Comparison of ENCODE assay signal across 26 cellular contexts in the genomic region with DNA sequence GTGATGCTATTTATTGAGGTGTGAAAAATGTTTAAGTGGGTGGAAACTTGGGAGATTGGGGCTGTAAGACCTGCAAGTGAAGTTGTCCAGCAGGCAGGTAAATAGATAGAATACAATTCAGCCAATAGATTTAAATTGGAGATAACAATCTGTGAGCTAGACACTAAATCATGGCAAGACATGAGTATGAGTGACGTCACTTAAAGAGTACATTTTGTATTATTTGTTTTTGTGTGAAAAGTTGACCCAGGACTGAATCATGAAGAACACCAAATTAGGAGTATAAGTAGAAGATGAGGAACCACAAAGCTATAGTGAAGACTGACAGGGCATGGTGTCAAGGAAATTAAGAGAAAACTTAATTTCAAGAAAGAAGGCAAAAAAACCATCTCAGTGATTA.
"Had no signal": no experiment of that assay in that cellular context is flagged by ENCODE, and none has a peak within 500 bp of the region (broad histone marks: within the 10 kb centered on the region; RNA-seq: fewer than 3 reads in every experiment).

No MANE protein-coding gene starts in this region.

- H3K36me3 ChIP-seq: left lung, lower lobe of right lung, ovary, right atrium auricular region, tibial nerve, vagina had no signal

- H3K27me3 Mint-ChIP-seq: memory B cell; naive thymus-derived CD4-positive, alpha-beta T cell; natural killer cell treated with Interleukin-12 subunit alpha and Interleukin-12 subunit beta and Interleukin-15 and Interleukin-18, amount 100 ng/mL, for 72 hours; progenitor cell of endocrine pancreas; stimulated activated naive CD8-positive, alpha-beta T cell treated with anti-CD3 and anti-CD28 coated beads, Interleukin-15, amount 100 ng/mL, for 72 hours; type B pancreatic cell had no signal

- H3K4me3 Mint-ChIP-seq: memory B cell; naive thymus-derived CD4-positive, alpha-beta T cell; natural killer cell treated with Interleukin-12 subunit alpha and Interleukin-12 subunit beta and Interleukin-15 and Interleukin-18, amount 100 ng/mL, for 72 hours; stimulated activated effector memory CD8-positive, alpha-beta T cell treated with anti-CD3 and anti-CD28 coated beads, Interleukin-12 subunit alpha, Interleukin-12 subunit beta, amount 100 ng/mL, for 72 hours; stimulated activated naive CD8-positive, alpha-beta T cell treated with anti-CD3 and anti-CD28 coated beads, Interleukin-15, amount 100 ng/mL, for 72 hours; type B pancreatic cell had no signal

- H3K27ac ChIP-seq: left lung, lower lobe of right lung, ovary, right atrium auricular region, skin epidermis, tibial nerve, vagina had no signal

- DNase-seq: hippocampal formation; kidney; left colon; left lung; lower lobe of right lung; midbrain; mucosa of descending colon; naive thymus-derived CD4-positive, alpha-beta T cell; ovary; stimulated activated CD4-positive, alpha-beta T cell treated with anti-CD3 and anti-CD28 coated beads, Interleukin-12 subunit alpha, Interleukin-12 subunit beta, amount 100 ng/mL, for 4 hours; stimulated activated CD4-positive, alpha-beta T cell treated with anti-CD3 and anti-CD28 coated beads, Interleukin-15, amount 100 ng/mL, for 24 hours; stimulated activated CD4-positive, alpha-beta T cell treated with anti-CD3 and anti-CD28 coated beads, Interleukin-2, amount 100 ng/mL, for 24 hours; stimulated activated CD4-positive, alpha-beta T cell treated with anti-CD3 and anti-CD28 coated beads, Interleukin-4, amount 100 ng/mL, for 24 hours; stimulated activated naive CD4-positive, alpha-beta T cell treated with Interleukin-2 at 50 U/mL for 16 hours; stimulated activated naive CD8-positive, alpha-beta T cell treated with anti-CD3 and anti-CD28 coated beads, Interleukin-15, amount 100 ng/mL, for 72 hours; substantia nigra had no signal

- H3K27ac Mint-ChIP-seq: memory B cell; naive thymus-derived CD4-positive, alpha-beta T cell; natural killer cell treated with Interleukin-12 subunit alpha and Interleukin-12 subunit beta and Interleukin-15 and Interleukin-18, amount 100 ng/mL, for 72 hours; progenitor cell of endocrine pancreas; stimulated activated effector memory CD8-positive, alpha-beta T cell treated with anti-CD3 and anti-CD28 coated beads, Interleukin-12 subunit alpha, Interleukin-12 subunit beta, amount 100 ng/mL, for 72 hours; stimulated activated naive CD8-positive, alpha-beta T cell treated with anti-CD3 and anti-CD28 coated beads, Interleukin-15, amount 100 ng/mL, for 72 hours; type B pancreatic cell had no signal

- ATAC-seq: left colon; left lung; lower lobe of right lung; mucosa of descending colon; naive thymus-derived CD4-positive, alpha-beta T cell; natural killer cell treated with Interleukin-12 subunit alpha and Interleukin-12 subunit beta and Interleukin-15 and Interleukin-18, amount 100 ng/mL, for 72 hours; sciatic nerve; stimulated activated effector memory CD8-positive, alpha-beta T cell treated with anti-CD3 and anti-CD28 coated beads, Interleukin-12 subunit alpha, Interleukin-12 subunit beta, amount 100 ng/mL, for 72 hours; stimulated activated naive CD8-positive, alpha-beta T cell treated with anti-CD3 and anti-CD28 coated beads, Interleukin-15, amount 100 ng/mL, for 72 hours had no signal

- H3K4me3 ChIP-seq: left lung, lower lobe of right lung, mucosa of descending colon, ovary, right atrium auricular region, skin epidermis, tibial nerve, vagina had no signal

- H3K9me3 Mint-ChIP-seq: natural killer cell treated with Interleukin-12 subunit alpha and Interleukin-12 subunit beta and Interleukin-15 and Interleukin-18, amount 100 ng/mL, for 72 hours; stimulated activated effector memory CD8-positive, alpha-beta T cell treated with anti-CD3 and anti-CD28 coated beads, Interleukin-12 subunit alpha, Interleukin-12 subunit beta, amount 100 ng/mL, for 72 hours; stimulated activated naive CD8-positive, alpha-beta T cell treated with anti-CD3 and anti-CD28 coated beads, Interleukin-15, amount 100 ng/mL, for 72 hours; type B pancreatic cell had no signal

- FAIRE-seq: kidney had no signal

- H3K4me1 ChIP-seq: left lung, lower lobe of right lung, right atrium auricular region, tibial nerve, vagina had no signal

- H3K27me3 ChIP-seq: left lung, ovary, right atrium auricular region, tibial nerve, vagina had no signal

- H3K36me3 Mint-ChIP-seq: memory B cell; naive thymus-derived CD4-positive, alpha-beta T cell; natural killer cell treated with Interleukin-12 subunit alpha and Interleukin-12 subunit beta and Interleukin-15 and Interleukin-18, amount 100 ng/mL, for 72 hours; stimulated activated effector memory CD8-positive, alpha-beta T cell treated with anti-CD3 and anti-CD28 coated beads, Interleukin-12 subunit alpha, Interleukin-12 subunit beta, amount 100 ng/mL, for 72 hours; type B pancreatic cell had no signal

- H3K9me3 ChIP-seq: left lung, lower lobe of right lung, mucosa of descending colon, ovary, right atrium auricular region, tibial nerve, vagina had no signal

- H3K4me1 Mint-ChIP-seq: memory B cell; naive thymus-derived CD4-positive, alpha-beta T cell; stimulated activated effector memory CD8-positive, alpha-beta T cell treated with anti-CD3 and anti-CD28 coated beads, Interleukin-12 subunit alpha, Interleukin-12 subunit beta, amount 100 ng/mL, for 72 hours; stimulated activated naive CD8-positive, alpha-beta T cell treated with anti-CD3 and anti-CD28 coated beads, Interleukin-15, amount 100 ng/mL, for 72 hours had no signal
